In genomic region chr11:70637186-70637800, GRCh38 we compare ENCODE assay signal across 2 cellular contexts.
TF ChIP-seq lines count a peak whose summit lies in the region.

No MANE protein-coding gene starts in this region.

TF ChIP-seq in SK-N-SH, 30 proteins besides CTCF, POLR2A, EP300 and RAD21 (continued from another document):
- TF ChIP-seq ZBTB33 (IDR thresholded peaks at IDR 0.05; ENCODE audit: borderline replicate concordance, low read depth) (no peak), FOXM1 (IDR thresholded peaks at IDR 0.05; ENCODE audit: low read depth) (no peak), POLR2AphosphoS5 (IDR thresholded peaks at IDR 0.05; ENCODE audit: low read depth, low read length) (no peak), ELF1 (IDR thresholded peaks at IDR 0.05) (no peak), RCOR1 (IDR thresholded peaks at IDR 0.05; ENCODE audit: low read length) (no peak), SIN3A (IDR thresholded peaks at IDR 0.05; ENCODE audit: borderline replicate concordance, low read depth, low read length) (no peak), MXI1 (IDR thresholded peaks at IDR 0.05; ENCODE audit: low read depth, low read length) (no peak), SMC3 (IDR thresholded peaks at IDR 0.05; ENCODE audit: low read depth, low read length) (no peak), FOSL2 (IDR thresholded peaks at IDR 0.05; ENCODE audit: borderline replicate concordance, low read depth) (no peak), MEF2A (IDR thresholded peaks at IDR 0.05; ENCODE audit: borderline replicate concordance, low read depth) (no peak), TEAD4 (IDR thresholded peaks at IDR 0.05; ENCODE audit: borderline replicate concordance, insufficient read depth) (no peak)

TF ChIP-seq in SK-N-SH treated with all-trans-retinoic acid at 6 μM for 48 hours, 23 proteins besides CTCF, POLR2A, EP300 and RAD21 (continued from another document):
- TF ChIP-seq CREB5 (CRISPR knock-in tag; IDR thresholded peaks at IDR 0.05; ENCODE audit: low read depth), result no peak
